Comparison of ENCODE assay signal across 8 cellular contexts in the genomic region with DNA sequence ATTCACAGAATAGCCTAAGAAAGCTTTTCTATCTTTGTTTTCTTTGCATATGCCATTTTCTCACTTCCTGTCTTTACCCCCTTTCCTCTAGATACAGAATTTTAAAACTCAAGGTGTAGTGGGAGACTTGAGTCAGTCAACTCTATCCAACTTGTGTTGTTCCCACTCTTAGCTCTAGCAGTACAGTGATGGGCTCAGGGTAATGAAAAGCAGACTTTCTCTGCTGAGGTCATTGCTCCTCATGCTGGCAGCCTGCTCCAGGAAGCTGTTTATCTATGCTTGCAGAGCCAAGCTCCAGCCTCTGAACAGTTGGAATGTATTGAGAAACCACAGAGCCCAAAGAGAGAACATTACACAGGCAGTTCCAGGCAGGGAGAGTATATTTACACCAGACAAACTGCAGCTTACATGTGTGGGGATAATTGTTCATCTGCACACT.
DNase-seq lines count a peak whose midpoint lies in the region; ATAC-seq, FAIRE-seq and TF ChIP-seq lines count a peak whose summit lies in the region.

No MANE protein-coding gene starts in this region.

- H3K27ac ChIP-seq in cingulate gyrus (ENCODE audit: low read depth, low read length) (peak overlapping the region; percentile 82), liver (ENCODE audit: low read depth in 1 of 2, low read length in 2 of 2) (peak overlapping the region; percentile 72 to 77)

- peaks cover 36% of the 10 kb centered on the region for H3K4me1 Mint-ChIP-seq in activated T-cell treated with anti-CD3 and anti-CD28 coated beads, Interleukin-2, amount 50 U/mL, for 24 hours (ENCODE audit: low read depth)

- H3K4me1 ChIP-seq in liver (ENCODE audit: control insufficient read depth in 4 of 4, insufficient read depth in 4 of 4, low read length in 3 of 4) = peaks cover 8 to 28% (median 22%) of the 10 kb centered on the region in 4 donors

- no peak for DNase-seq in activated T-cell treated with anti-CD3 and anti-CD28 coated beads, Interleukin-2, amount 50 U/mL, for 24 hours
- no peak for DNase-seq in activated T-cell treated with anti-CD3 and anti-CD28 coated beads for 4 hours
- DNase-seq in NOMO-1 (lab: John Stamatoyannopoulos, UW; ENCODE audit: unreplicated experiment in 2 of 2) = peak; percentile 44 to 68
- peak; percentile 31 for DNase-seq in urothelium cell line (ENCODE audit: low spot score)
- DNase-seq in stimulated activated CD4-positive, alpha-beta T cell treated with anti-CD3 and anti-CD28 coated beads, Interleukin-1b, Interleukin-23, amount 100 ng/mL, for 48 hours = no peak

- TF ChIP-seq CTCF in liver (IDR thresholded peaks at IDR 0.05; ENCODE audit: low read depth, low read length, missing input control) = no peak

- H3K27me3 Mint-ChIP-seq in activated T-cell treated with anti-CD3 and anti-CD28 coated beads, Interleukin-2, amount 50 U/mL, for 24 hours = no peaks in the 10 kb centered on the region

- FAIRE-seq in urothelium cell line (lab: Jason Lieb, UNC) = no peak

- ATAC-seq in HG03159 (IDR thresholded peaks at IDR 0.05; ENCODE audit: unreplicated experiment) = no peak

- H3K27ac Mint-ChIP-seq in activated T-cell treated with anti-CD3 and anti-CD28 coated beads, Interleukin-2, amount 50 U/mL, for 24 hours = peak overlapping the region; percentile 1

- no peak overlapping the region for H3K4me3 Mint-ChIP-seq in activated T-cell treated with anti-CD3 and anti-CD28 coated beads, Interleukin-2, amount 50 U/mL, for 24 hours

- H3K36me3 ChIP-seq in liver (ENCODE audit: control insufficient read depth in 4 of 4, insufficient read depth in 3 of 4, low read depth in 1 of 4, low read length in 3 of 4) = no peaks in the 10 kb centered on the region

- peaks cover 4% of the 10 kb centered on the region for H3K36me3 Mint-ChIP-seq in activated T-cell treated with anti-CD3 and anti-CD28 coated beads, Interleukin-2, amount 50 U/mL, for 24 hours (ENCODE audit: low read depth)

- H3K27me3 ChIP-seq in liver (ENCODE audit: control insufficient read depth in 4 of 4, insufficient read depth in 4 of 4, low read length in 3 of 4) = no peaks in the 10 kb centered on the region

- no peaks in the 10 kb centered on the region for H3K9me3 ChIP-seq in liver (ENCODE audit: control insufficient read depth in 4 of 4, low read length in 3 of 4)

- H3K9me3 Mint-ChIP-seq in activated T-cell treated with anti-CD3 and anti-CD28 coated beads, Interleukin-2, amount 50 U/mL, for 24 hours = no peaks in the 10 kb centered on the region

- no peak overlapping the region for H3K9ac ChIP-seq in liver (ENCODE audit: low read depth in 1 of 2, low read length in 2 of 2)

- peak; percentile 66 to 70 for TF ChIP-seq RAD21 in liver (IDR thresholded peaks at IDR 0.05)

- no peak overlapping the region for H3K4me3 ChIP-seq in liver (ENCODE audit: low read depth in 1 of 3, low read length in 3 of 3)

TF ChIP-seq in liver, 16 proteins besides CTCF, POLR2A, EP300 and RAD21:
- TF ChIP-seq RXRA (IDR thresholded peaks at IDR 0.05) (peak; percentile 98 to 99), YY1 (IDR thresholded peaks at IDR 0.05) (peak; percentile 82), JUND (IDR thresholded peaks at IDR 0.05) (peak; percentile 95 to 96), HNF4A (conservative IDR thresholded peaks at IDR 0.05) (peak; percentile 81 to 85), TAF1 (conservative IDR thresholded peaks at IDR 0.05) (peak; percentile 74), FOXA1 (IDR thresholded peaks at IDR 0.05) (peak; percentile 85), GABPA (IDR thresholded peaks at IDR 0.05 in 1 of 2, conservative IDR thresholded peaks at IDR 0.05 in 1 of 2) (peak; percentile 16 to 68), FOXA2 (IDR thresholded peaks at IDR 0.05) (peak; percentile 93), NR2F2 (IDR thresholded peaks at IDR 0.05) (peak; percentile 88), HNF4G (IDR thresholded peaks at IDR 0.05) (peak; percentile 34), SP1 (IDR thresholded peaks at IDR 0.05) (peak; percentile 95), EGR1 (IDR thresholded peaks at IDR 0.05; ENCODE audit: low read depth in 2 of 2) (peak in 1 of 2 donors; percentile 78)
- TF ChIP-seq, protein P1, sequence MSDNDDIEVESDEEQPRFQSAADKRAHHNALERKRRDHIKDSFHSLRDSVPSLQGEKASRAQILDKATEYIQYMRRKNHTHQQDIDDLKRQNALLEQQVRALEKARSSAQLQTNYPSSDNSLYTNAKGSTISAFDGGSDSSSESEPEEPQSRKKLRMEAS (IDR thresholded peaks at IDR 0.05) = peak; percentile 77
- TF ChIP-seq, protein P2, sequence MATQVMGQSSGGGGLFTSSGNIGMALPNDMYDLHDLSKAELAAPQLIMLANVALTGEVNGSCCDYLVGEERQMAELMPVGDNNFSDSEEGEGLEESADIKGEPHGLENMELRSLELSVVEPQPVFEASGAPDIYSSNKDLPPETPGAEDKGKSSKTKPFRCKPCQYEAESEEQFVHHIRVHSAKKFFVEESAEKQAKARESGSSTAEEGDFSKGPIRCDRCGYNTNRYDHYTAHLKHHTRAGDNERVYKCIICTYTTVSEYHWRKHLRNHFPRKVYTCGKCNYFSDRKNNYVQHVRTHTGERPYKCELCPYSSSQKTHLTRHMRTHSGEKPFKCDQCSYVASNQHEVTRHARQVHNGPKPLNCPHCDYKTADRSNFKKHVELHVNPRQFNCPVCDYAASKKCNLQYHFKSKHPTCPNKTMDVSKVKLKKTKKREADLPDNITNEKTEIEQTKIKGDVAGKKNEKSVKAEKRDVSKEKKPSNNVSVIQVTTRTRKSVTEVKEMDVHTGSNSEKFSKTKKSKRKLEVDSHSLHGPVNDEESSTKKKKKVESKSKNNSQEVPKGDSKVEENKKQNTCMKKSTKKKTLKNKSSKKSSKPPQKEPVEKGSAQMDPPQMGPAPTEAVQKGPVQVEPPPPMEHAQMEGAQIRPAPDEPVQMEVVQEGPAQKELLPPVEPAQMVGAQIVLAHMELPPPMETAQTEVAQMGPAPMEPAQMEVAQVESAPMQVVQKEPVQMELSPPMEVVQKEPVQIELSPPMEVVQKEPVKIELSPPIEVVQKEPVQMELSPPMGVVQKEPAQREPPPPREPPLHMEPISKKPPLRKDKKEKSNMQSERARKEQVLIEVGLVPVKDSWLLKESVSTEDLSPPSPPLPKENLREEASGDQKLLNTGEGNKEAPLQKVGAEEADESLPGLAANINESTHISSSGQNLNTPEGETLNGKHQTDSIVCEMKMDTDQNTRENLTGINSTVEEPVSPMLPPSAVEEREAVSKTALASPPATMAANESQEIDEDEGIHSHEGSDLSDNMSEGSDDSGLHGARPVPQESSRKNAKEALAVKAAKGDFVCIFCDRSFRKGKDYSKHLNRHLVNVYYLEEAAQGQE (IDR thresholded peaks at IDR 0.05) = peak; percentile 90
- TF ChIP-seq, protein P3, sequence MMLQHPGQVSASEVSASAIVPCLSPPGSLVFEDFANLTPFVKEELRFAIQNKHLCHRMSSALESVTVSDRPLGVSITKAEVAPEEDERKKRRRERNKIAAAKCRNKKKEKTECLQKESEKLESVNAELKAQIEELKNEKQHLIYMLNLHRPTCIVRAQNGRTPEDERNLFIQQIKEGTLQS (IDR thresholded peaks at IDR 0.05) = peak; percentile 65
- TF ChIP-seq, protein P4, sequence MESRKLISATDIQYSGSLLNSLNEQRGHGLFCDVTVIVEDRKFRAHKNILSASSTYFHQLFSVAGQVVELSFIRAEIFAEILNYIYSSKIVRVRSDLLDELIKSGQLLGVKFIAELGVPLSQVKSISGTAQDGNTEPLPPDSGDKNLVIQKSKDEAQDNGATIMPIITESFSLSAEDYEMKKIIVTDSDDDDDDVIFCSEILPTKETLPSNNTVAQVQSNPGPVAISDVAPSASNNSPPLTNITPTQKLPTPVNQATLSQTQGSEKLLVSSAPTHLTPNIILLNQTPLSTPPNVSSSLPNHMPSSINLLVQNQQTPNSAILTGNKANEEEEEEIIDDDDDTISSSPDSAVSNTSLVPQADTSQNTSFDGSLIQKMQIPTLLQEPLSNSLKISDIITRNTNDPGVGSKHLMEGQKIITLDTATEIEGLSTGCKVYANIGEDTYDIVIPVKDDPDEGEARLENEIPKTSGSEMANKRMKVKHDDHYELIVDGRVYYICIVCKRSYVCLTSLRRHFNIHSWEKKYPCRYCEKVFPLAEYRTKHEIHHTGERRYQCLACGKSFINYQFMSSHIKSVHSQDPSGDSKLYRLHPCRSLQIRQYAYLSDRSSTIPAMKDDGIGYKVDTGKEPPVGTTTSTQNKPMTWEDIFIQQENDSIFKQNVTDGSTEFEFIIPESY (IDR thresholded peaks at IDR 0.05) = peak; percentile 78
TF ChIP-seq in liver: peak in this region for 16.

Comparison
In these comparisons a context has a peak if more than half of its experiments do, and no peak if none do; other contexts are left out.
1. DNase-seq: peak in NOMO-1 (2 of 2) and urothelium cell line (single experiment); none in activated T-cell treated with anti-CD3 and anti-CD28 coated beads, Interleukin-2, amount 50 U/mL, for 24 hours (single experiment), activated T-cell treated with anti-CD3 and anti-CD28 coated beads for 4 hours (single experiment) and stimulated activated CD4-positive, alpha-beta T cell treated with anti-CD3 and anti-CD28 coated beads, Interleukin-1b, Interleukin-23, amount 100 ng/mL, for 48 hours (single experiment).